8 cellular contexts compared by ENCODE assay signal in genomic region chr6:52063584-52064400, GRCh38. TPM values are rescaled to one million over a fixed set of nuclear protein-coding genes. Genes with fewer than 3 reads are reported as not detected.
DNase-seq lines count a peak whose midpoint lies in the region; ATAC-seq, FAIRE-seq and TF ChIP-seq lines count a peak whose summit lies in the region.

No MANE protein-coding gene starts in this region.

- H3K27ac ChIP-seq in A549 = no peak overlapping the region
- H3K27ac ChIP-seq in parathyroid adenoma = no peak overlapping the region
- H3K27ac ChIP-seq in uterus = no peak overlapping the region

- no peaks in the 10 kb centered on the region for H3K79me2 ChIP-seq in parathyroid adenoma

- H3K36me3 ChIP-seq in parathyroid adenoma (ENCODE audit: control insufficient read depth, insufficient read depth, low read length) = no peaks in the 10 kb centered on the region
- no peaks in the 10 kb centered on the region for H3K36me3 ChIP-seq in uterus

- peak overlapping the region; percentile 47 for H3K4me3 Mint-ChIP-seq in activated CD8-positive, alpha-beta T cell treated with anti-CD3 and anti-CD28 coated beads, Interleukin-2, amount 10 ng/mL, durations not matched to agents 7 days and 5 days

- 0% methylated on average over 5 of the region's 5 CpGs for WGBS in A549 (ENCODE audit: missing lambda C conversion rate)

- CTCF ChIA-PET in A549 (lab: Yijun Ruan, JAX) = interaction anchor here (1.3 kb wide), 1 partner anchor 14 kb away, joined by 3 read pairs; no protein-coding TSS in a partner anchor
- CTCF ChIA-PET in activated CD8-positive, alpha-beta T cell treated with anti-CD3 and anti-CD28 coated beads, Interleukin-2, amount 10 ng/mL, durations not matched to agents 7 days and 5 days (lab: Charles Lee) = interaction anchor here (0.8 to 2.3 kb wide), 14 partner anchors 12 to 578 kb away, joined by 3 to 24 read pairs (median 4); partner anchors contain the start of gene MCM3

- H3K4me2 ChIP-seq in A549 = no peak overlapping the region; the same call in 2 of the 3 replicates
- no peak overlapping the region for H3K4me2 ChIP-seq in parathyroid adenoma (ENCODE audit: low read length)

- POLR2A ChIA-PET in A549 (lab: Yijun Ruan, JAX) = no interaction called here
- POLR2A ChIA-PET in activated CD8-positive, alpha-beta T cell treated with anti-CD3 and anti-CD28 coated beads, Interleukin-2, amount 10 ng/mL, durations not matched to agents 7 days and 5 days (lab: Charles Lee) = no interaction called here

- 0 out of 5 replicates have a peak, but pooled peaks of 1 of the 2 experiments have one; percentile 8 for TF ChIP-seq RAD21 in A549 (conservative IDR thresholded peaks at IDR 0.05 in 1 of 2, IDR thresholded peaks at IDR 0.05 in 1 of 2)

- peak overlapping the region; percentile 66 for H2AFZ ChIP-seq in parathyroid adenoma

- peaks cover 12% of the 10 kb centered on the region for H3K4me1 Mint-ChIP-seq in activated CD8-positive, alpha-beta T cell treated with anti-CD3 and anti-CD28 coated beads, Interleukin-2, amount 10 ng/mL, durations not matched to agents 7 days and 5 days (ENCODE audit: low read depth)

- H3K9me3 ChIP-seq in A549 = no peaks in the 10 kb centered on the region
- no peaks in the 10 kb centered on the region for H3K9me3 ChIP-seq in parathyroid adenoma (ENCODE audit: control insufficient read depth, low read length)
- no peaks in the 10 kb centered on the region for H3K9me3 ChIP-seq in uterus

- no peak for TF ChIP-seq CTCF in A549 (IDR thresholded peaks at IDR 0.05)
- peak; percentile 23 for TF ChIP-seq CTCF in parathyroid adenoma (IDR thresholded peaks at IDR 0.05)
- peak in 3 of 4 experiments; percentile 6 to 19 (median 12) for TF ChIP-seq CTCF in uterus (IDR thresholded peaks at IDR 0.05)

- no peak overlapping the region for H3K4me3 ChIP-seq in A549
- no peak overlapping the region for H3K4me3 ChIP-seq in parathyroid adenoma (ENCODE audit: low read depth, low read length)
- no peak overlapping the region for H3K4me3 ChIP-seq in uterus

- TF ChIP-seq EP300 in A549 (IDR thresholded peaks at IDR 0.05) = no peak

- peaks cover 27% of the 10 kb centered on the region for H3K27me3 Mint-ChIP-seq in activated CD8-positive, alpha-beta T cell treated with anti-CD3 and anti-CD28 coated beads, Interleukin-2, amount 10 ng/mL, durations not matched to agents 7 days and 5 days (ENCODE audit: low read depth)

- H3K4me1 ChIP-seq in A549 (no peaks in the 10 kb centered on the region), parathyroid adenoma (no peaks in the 10 kb centered on the region), uterus (no peaks in the 10 kb centered on the region)

- no peaks in the 10 kb centered on the region for H3K36me3 Mint-ChIP-seq in activated CD8-positive, alpha-beta T cell treated with anti-CD3 and anti-CD28 coated beads, Interleukin-2, amount 10 ng/mL, durations not matched to agents 7 days and 5 days (ENCODE audit: low read depth)

- DNase-seq in A549 (ENCODE audit: low read depth in 1 of 2, low spot score in 1 of 2) (peak; percentile 7 to 36), NCI-H226 (peak; percentile 6), uterus (no peak)
- peak; percentile 84 for DNase-seq in activated CD8-positive, alpha-beta T cell treated with anti-CD3 and anti-CD28 coated beads, Interleukin-2, amount 10 ng/mL, durations not matched to agents 7 days and 5 days

- intact Hi-C loops in uterus (cut with DNase I; ENCODE audit: low total_unique reads) = no loop called here

- H3K27me3 ChIP-seq in parathyroid adenoma (ENCODE audit: control insufficient read depth, insufficient read depth, low read length) = no peaks in the 10 kb centered on the region
- H3K27me3 ChIP-seq in uterus = no peaks in the 10 kb centered on the region

- no peak overlapping the region for H3K9ac ChIP-seq in parathyroid adenoma

- H3K27ac Mint-ChIP-seq in activated CD8-positive, alpha-beta T cell treated with anti-CD3 and anti-CD28 coated beads, Interleukin-2, amount 10 ng/mL, durations not matched to agents 7 days and 5 days = peak overlapping the region; percentile 88

- FAIRE-seq in A549 (lab: Jason Lieb, UNC) = no peak

- ATAC-seq in A549 (peak in 1 of 2 experiments; percentile 68; a peak in 3 of 6 replicates), GM18502 (IDR thresholded peaks at IDR 0.05; ENCODE audit: poor library complexity, unreplicated experiment) (peak; percentile 99), HG02885 (IDR thresholded peaks at IDR 0.05; ENCODE audit: poor library complexity, unreplicated experiment) (peak; percentile 99), esophagus mucosa (peak; percentile 64)
- ATAC-seq in activated CD8-positive, alpha-beta T cell treated with anti-CD3 and anti-CD28 coated beads, Interleukin-2, amount 10 ng/mL, durations not matched to agents 7 days and 5 days = peak; percentile 99

- no peaks in the 10 kb centered on the region for H3K9me3 Mint-ChIP-seq in activated CD8-positive, alpha-beta T cell treated with anti-CD3 and anti-CD28 coated beads, Interleukin-2, amount 10 ng/mL, durations not matched to agents 7 days and 5 days (ENCODE audit: insufficient read depth)

- TF ChIP-seq POLR2A in A549 (IDR thresholded peaks at IDR 0.05; ENCODE audit: low read length) (no peak), uterus (IDR thresholded peaks at IDR 0.05) (no peak)

TF ChIP-seq in A549, 52 proteins besides CTCF, POLR2A, EP300 and RAD21:
- peak in 1 of 2 experiments; percentile 78; a peak in 2 of 4 replicates for TF ChIP-seq CEBPB (IDR thresholded peaks at IDR 0.05)
- TF ChIP-seq, protein P1, sequence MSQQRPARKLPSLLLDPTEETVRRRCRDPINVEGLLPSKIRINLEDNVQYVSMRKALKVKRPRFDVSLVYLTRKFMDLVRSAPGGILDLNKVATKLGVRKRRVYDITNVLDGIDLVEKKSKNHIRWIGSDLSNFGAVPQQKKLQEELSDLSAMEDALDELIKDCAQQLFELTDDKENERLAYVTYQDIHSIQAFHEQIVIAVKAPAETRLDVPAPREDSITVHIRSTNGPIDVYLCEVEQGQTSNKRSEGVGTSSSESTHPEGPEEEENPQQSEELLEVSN (IDR thresholded peaks at IDR 0.05; ENCODE audit: borderline replicate concordance, low read depth) = no peak

RNA-seq across cellular contexts. Expression of gene PKHD1, which starts 23.6 kb away (rescaled TPM):
- polyA plus RNA-seq in A549 (2011; rRNA removed) (not detected in 2 replicates), A549 (2017; fragmentation: RNase III; extraction: RNeasy Plus Mini Kit Qiagen cat#74134 plus additional on column Dnase treatment) (not detected in 3 replicates)
- not detected in 2 replicates for polyA plus RNA-seq in A549 (2012; cell fraction: cytosol; rRNA removed)
- not detected in 2 replicates for polyA plus RNA-seq in A549 (2012; cell fraction: nucleus; rRNA removed)
- under 0.01 TPM in 1 of 2 replicates, not detected in the other for polyA minus RNA-seq in A549 (2011; rRNA and poly(A)+ RNA removed)
- total RNA-seq in activated CD8-positive, alpha-beta T cell treated with anti-CD3 and anti-CD28 coated beads, Interleukin-2, amount 10 ng/mL, durations not matched to agents 7 days and 5 days = not detected
- total RNA-seq in esophagus mucosa (0.04 TPM), uterus (under 1 TPM in 3 of 4 donors, not detected in 1; 0.09 to 0.83 (median 0.29) TPM)

Comparison
In these comparisons a context has a peak if more than half of its experiments do, and no peak if none do; other contexts are left out.
1. DNase-seq: peak in A549 (2 of 2), NCI-H226 (single experiment) and activated CD8-positive, alpha-beta T cell treated with anti-CD3 and anti-CD28 coated beads, Interleukin-2, amount 10 ng/mL, durations not matched to agents 7 days and 5 days (single experiment); none in uterus (0 of 2).